Comparison of ENCODE assay signal across 19 cellular contexts in genomic region chr1:113963281-113963906, GRCh38. TPM values are rescaled to one million over a fixed set of nuclear protein-coding genes. Genes with fewer than 3 reads are reported as not detected.
DNase-seq lines count a peak whose midpoint lies in the region; ATAC-seq and TF ChIP-seq lines count a peak whose summit lies in the region.
"Had no signal": no experiment of that assay in that cellular context is flagged by ENCODE, and none has a peak within 500 bp of the region (broad histone marks: within the 10 kb centered on the region; RNA-seq: fewer than 3 reads in every experiment).

No MANE protein-coding gene starts in this region.

- H3K4me1 Mint-ChIP-seq in activated CD8-positive, alpha-beta memory T cell treated with anti-CD3 and anti-CD28 coated beads, Interleukin-2, amount 10 ng/mL, durations not matched to agents 7 days and 5 days = no peaks in the 10 kb centered on the region
- H3K4me1 Mint-ChIP-seq in effector memory CD8-positive, alpha-beta T cell (ENCODE audit: low read depth in 2 of 2) = peaks cover 6 to 24% of the 10 kb centered on the region in 2 donors
- H3K4me1 Mint-ChIP-seq: activated B cell treated with CpG ODN at 0.5 μM for 24 hours; stimulated activated memory B cell treated with anti-CD40 and anti-IgM and Interleukin-4, amounts not matched to agents 10 μg/mL and 1 μg/mL and 100 μg/mL, for 72 hours had no signal

- H3K36me3 Mint-ChIP-seq in activated CD8-positive, alpha-beta memory T cell treated with anti-CD3 and anti-CD28 coated beads, Interleukin-2, amount 10 ng/mL, durations not matched to agents 7 days and 5 days = peaks cover 62% of the 10 kb centered on the region
- H3K36me3 Mint-ChIP-seq in effector memory CD8-positive, alpha-beta T cell (ENCODE audit: insufficient read depth) = peaks cover 96% of the 10 kb centered on the region

- TF ChIP-seq POLR2A in Peyer's patch (IDR thresholded peaks at IDR 0.05) = no peak

- no peaks in the 10 kb centered on the region for H3K9me3 Mint-ChIP-seq in activated CD8-positive, alpha-beta memory T cell treated with anti-CD3 and anti-CD28 coated beads, Interleukin-2, amount 10 ng/mL, durations not matched to agents 7 days and 5 days (ENCODE audit: low read depth)
- H3K9me3 Mint-ChIP-seq in effector memory CD8-positive, alpha-beta T cell = no peaks in the 10 kb centered on the region
- H3K9me3 Mint-ChIP-seq: activated B cell treated with CpG ODN at 0.5 μM for 24 hours; activated T-helper 1 cell treated with anti-CD3 and anti-CD28 coated beads, Interleukin-12 subunit alpha, Interleukin-12 subunit beta, Interleukin-2, Interleukin-4 antibody, amounts not matched to agents 30 ng/mL and 10 ng/mL and 1 ng/mL, durations not matched to agents 14 hours and 24 hours and 36 hours; stimulated activated memory B cell treated with anti-CD40 and anti-IgM and Interleukin-4, amounts not matched to agents 10 μg/mL and 1 μg/mL and 100 μg/mL, for 72 hours had no signal

- intact Hi-C loops in head of caudate nucleus (cut with DNase I) = no loop called here

- H3K4me3 ChIP-seq in Peyer's patch = no peak overlapping the region
- H3K4me3 ChIP-seq: cardiac muscle cell, esophagus muscularis mucosa, prostate gland had no signal

- peaks cover 0 to 87% (median 0%) of the 10 kb centered on the region in 3 donors for H3K36me3 ChIP-seq in Peyer's patch

- no peaks in the 10 kb centered on the region for H3K4me1 ChIP-seq in Peyer's patch
- H3K4me1 ChIP-seq: prostate gland had no signal

- no peaks in the 10 kb centered on the region for H3K9me3 ChIP-seq in Peyer's patch
- H3K9me3 ChIP-seq: esophagus muscularis mucosa, prostate gland had no signal

- no peak for DNase-seq in activated CD8-positive, alpha-beta memory T cell treated with anti-CD3 and anti-CD28 coated beads, Interleukin-2, amount 10 ng/mL, durations not matched to agents 7 days and 5 days
- no peak for DNase-seq in activated CD8-positive, alpha-beta memory T cell treated with anti-CD3 and anti-CD28 coated beads, Interleukin-2, amount 50 U/mL, for 48 hours
- DNase-seq in RKO (ENCODE audit: low spot score) = peak; percentile 16
- DNase-seq in effector memory CD8-positive, alpha-beta T cell = no peak
- DNase-seq in pons (ENCODE audit: low spot score) = peak; percentile 49
- DNase-seq in head of caudate nucleus = no peak
- DNase-seq in middle frontal gyrus (ENCODE audit: extremely low spot score, low spot score) = no peak
- DNase-seq in Peyer's patch = no peak
- DNase-seq: activated B cell treated with CpG ODN at 0.5 μM for 24 hours; mesendoderm; NCI-H1417; NCI-H510A treated with DMSO at 0.1 percent for 48 hours; Right ventricle myocardium superior; stimulated activated CD4-positive, alpha-beta T cell treated with anti-CD3 and anti-CD28 coated beads, Interleukin-2, amount 100 ng/mL, for 48 hours had no signal

- peak in 1 of 6 experiments; percentile 25 for TF ChIP-seq CTCF in Peyer's patch (IDR thresholded peaks at IDR 0.05)

- CTCF ChIA-PET in activated CD8-positive, alpha-beta memory T cell treated with anti-CD3 and anti-CD28 coated beads, Interleukin-2, amount 10 ng/mL, durations not matched to agents 7 days and 5 days (lab: Charles Lee) = interaction anchor here (0.6 to 2.2 kb wide), 13 partner anchors 8 to 379 kb away, joined by 3 to 10 read pairs (median 4); partner anchors contain the start of gene HIPK1

- H3K27me3 ChIP-seq in Peyer's patch = no peaks in the 10 kb centered on the region
- H3K27me3 ChIP-seq: cardiac muscle cell, esophagus muscularis mucosa had no signal

- H3K4me3 Mint-ChIP-seq in activated CD8-positive, alpha-beta memory T cell treated with anti-CD3 and anti-CD28 coated beads, Interleukin-2, amount 10 ng/mL, durations not matched to agents 7 days and 5 days = no peak overlapping the region
- no peak overlapping the region for H3K4me3 Mint-ChIP-seq in effector memory CD8-positive, alpha-beta T cell
- H3K4me3 Mint-ChIP-seq: activated B cell treated with CpG ODN at 0.5 μM for 24 hours; activated T-helper 1 cell treated with anti-CD3 and anti-CD28 coated beads, Interleukin-12 subunit alpha, Interleukin-12 subunit beta, Interleukin-2, Interleukin-4 antibody, amounts not matched to agents 30 ng/mL and 10 ng/mL and 1 ng/mL, durations not matched to agents 14 hours and 24 hours and 36 hours; stimulated activated memory B cell treated with anti-CD40 and anti-IgM and Interleukin-4, amounts not matched to agents 10 μg/mL and 1 μg/mL and 100 μg/mL, for 72 hours had no signal

- H3K27ac ChIP-seq in Peyer's patch = no peak overlapping the region
- H3K27ac ChIP-seq: cardiac muscle cell, esophagus muscularis mucosa, prostate gland had no signal

- peak overlapping the region; percentile 47 for H3K27ac Mint-ChIP-seq in activated CD8-positive, alpha-beta memory T cell treated with anti-CD3 and anti-CD28 coated beads, Interleukin-2, amount 10 ng/mL, durations not matched to agents 7 days and 5 days
- peak overlapping the region in 1 of 2 donors; percentile 91 for H3K27ac Mint-ChIP-seq in effector memory CD8-positive, alpha-beta T cell
- H3K27ac Mint-ChIP-seq: activated B cell treated with CpG ODN at 0.5 μM for 24 hours; activated T-helper 1 cell treated with anti-CD3 and anti-CD28 coated beads, Interleukin-12 subunit alpha, Interleukin-12 subunit beta, Interleukin-2, Interleukin-4 antibody, amounts not matched to agents 30 ng/mL and 10 ng/mL and 1 ng/mL, durations not matched to agents 14 hours and 24 hours and 36 hours; stimulated activated memory B cell treated with anti-CD40 and anti-IgM and Interleukin-4, amounts not matched to agents 10 μg/mL and 1 μg/mL and 100 μg/mL, for 72 hours had no signal

- no peaks in the 10 kb centered on the region for H3K27me3 Mint-ChIP-seq in activated CD8-positive, alpha-beta memory T cell treated with anti-CD3 and anti-CD28 coated beads, Interleukin-2, amount 10 ng/mL, durations not matched to agents 7 days and 5 days
- no peaks in the 10 kb centered on the region for H3K27me3 Mint-ChIP-seq in effector memory CD8-positive, alpha-beta T cell
- H3K27me3 Mint-ChIP-seq: activated B cell treated with CpG ODN at 0.5 μM for 24 hours; stimulated activated memory B cell treated with anti-CD40 and anti-IgM and Interleukin-4, amounts not matched to agents 10 μg/mL and 1 μg/mL and 100 μg/mL, for 72 hours had no signal

- no peak for ATAC-seq in activated CD8-positive, alpha-beta memory T cell treated with anti-CD3 and anti-CD28 coated beads, Interleukin-2, amount 10 ng/mL, durations not matched to agents 7 days and 5 days
- peak; percentile 54 for ATAC-seq in effector memory CD8-positive, alpha-beta T cell (replicated peaks)
- ATAC-seq: stimulated activated memory B cell treated with anti-CD40 and anti-IgM and Interleukin-4, amounts not matched to agents 10 μg/mL and 1 μg/mL and 100 μg/mL, for 72 hours had no signal

RNA-seq across cellular contexts. Expression of gene OLFML3, which starts 15.9 kb away (rescaled TPM):
- under 1 TPM; 0.26 to 0.29 TPM for total RNA-seq in activated CD8-positive, alpha-beta memory T cell treated with anti-CD3 and anti-CD28 coated beads, Interleukin-2, amount 10 ng/mL, durations not matched to agents 7 days and 5 days
- total RNA-seq in Peyer's patch = 10 to 100 TPM in 1 of 4 donors, 1 to 10 TPM in 3; 3.3 to 12.0 (median 7.8) TPM

RNA-seq across cellular contexts. Expression of gene HIPK1, which starts 34.3 kb away (rescaled TPM):
- 10 to 100 TPM; 90.4 to 97.9 TPM for total RNA-seq in activated CD8-positive, alpha-beta memory T cell treated with anti-CD3 and anti-CD28 coated beads, Interleukin-2, amount 10 ng/mL, durations not matched to agents 7 days and 5 days
- total RNA-seq in Peyer's patch = 10 to 100 TPM; 34.7 to 51.2 (median 42.1) TPM

RNA-seq across cellular contexts. Expression of gene DCLRE1B, which starts 58.3 kb away (rescaled TPM):
- 10 to 100 TPM; 19.5 to 21.1 TPM for total RNA-seq in activated CD8-positive, alpha-beta memory T cell treated with anti-CD3 and anti-CD28 coated beads, Interleukin-2, amount 10 ng/mL, durations not matched to agents 7 days and 5 days
- total RNA-seq in Peyer's patch = 1 to 10 TPM in 3 of 4 donors, under 1 TPM in 1; 0.53 to 5.8 (median 3.2) TPM

RNA-seq across cellular contexts. Expression of gene AP4B1, which starts 58.8 kb away (rescaled TPM):
- 10 to 100 TPM; 57.3 to 61.8 TPM for total RNA-seq in activated CD8-positive, alpha-beta memory T cell treated with anti-CD3 and anti-CD28 coated beads, Interleukin-2, amount 10 ng/mL, durations not matched to agents 7 days and 5 days
- 10 to 100 TPM; 20.8 to 45.8 (median 40.1) TPM for total RNA-seq in Peyer's patch

Comparison
In these comparisons a context has a peak if more than half of its experiments do, and no peak if none do; other contexts are left out.
1. DNase-seq: peak in RKO (single experiment) and pons (single experiment); none in activated CD8-positive, alpha-beta memory T cell treated with anti-CD3 and anti-CD28 coated beads, Interleukin-2, amount 10 ng/mL, durations not matched to agents 7 days and 5 days (single experiment), activated CD8-positive, alpha-beta memory T cell treated with anti-CD3 and anti-CD28 coated beads, Interleukin-2, amount 50 U/mL, for 48 hours (single experiment), effector memory CD8-positive, alpha-beta T cell (0 of 3), head of caudate nucleus (0 of 42), middle frontal gyrus (single experiment) and Peyer's patch (0 of 3).